Comparison of ENCODE assay signal across 1 cellular context in the genomic region with DNA sequence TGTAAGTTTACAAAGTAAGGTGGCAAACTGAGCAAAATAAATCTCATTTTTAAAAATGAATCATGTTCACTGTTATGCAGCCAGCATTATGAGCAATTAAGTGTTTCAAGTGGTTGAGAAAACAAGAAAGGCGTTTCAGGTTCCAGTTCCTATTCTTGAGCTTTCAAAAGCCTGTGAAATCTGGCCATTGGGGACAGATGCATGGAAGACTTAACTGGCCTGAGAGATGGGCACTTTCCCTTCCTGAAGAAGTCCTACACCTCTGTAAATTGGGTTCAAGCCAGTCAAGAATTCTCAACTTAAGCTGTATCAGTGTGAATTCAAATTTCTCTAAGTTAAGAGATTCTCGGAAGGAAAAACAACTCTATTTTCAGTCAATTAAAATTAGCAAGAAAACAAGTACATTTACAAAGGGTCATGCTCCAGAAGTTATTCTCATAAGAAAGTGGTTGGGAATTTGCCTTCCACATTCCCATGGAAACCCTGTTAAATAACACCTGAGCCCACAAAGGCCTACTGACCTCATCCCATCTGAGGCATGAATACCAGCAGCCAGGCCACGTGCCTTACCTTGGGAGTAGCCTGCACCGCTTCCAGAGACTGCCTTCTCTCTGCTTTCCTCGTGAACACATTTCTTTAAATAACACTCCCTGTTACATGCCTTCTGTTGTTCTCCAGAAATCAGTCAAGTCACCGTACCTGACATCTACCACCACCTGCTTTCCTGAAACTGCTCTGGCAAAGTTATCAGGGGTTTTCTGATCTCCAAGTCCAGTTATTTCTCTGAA.
TF ChIP-seq lines count a peak whose summit lies in the region.

No MANE protein-coding gene starts in this region.

TF ChIP-seq in GM12878, 131 proteins besides CTCF, POLR2A, EP300 and RAD21 (continued from another document and continues in another):
- TF ChIP-seq, protein P1, sequence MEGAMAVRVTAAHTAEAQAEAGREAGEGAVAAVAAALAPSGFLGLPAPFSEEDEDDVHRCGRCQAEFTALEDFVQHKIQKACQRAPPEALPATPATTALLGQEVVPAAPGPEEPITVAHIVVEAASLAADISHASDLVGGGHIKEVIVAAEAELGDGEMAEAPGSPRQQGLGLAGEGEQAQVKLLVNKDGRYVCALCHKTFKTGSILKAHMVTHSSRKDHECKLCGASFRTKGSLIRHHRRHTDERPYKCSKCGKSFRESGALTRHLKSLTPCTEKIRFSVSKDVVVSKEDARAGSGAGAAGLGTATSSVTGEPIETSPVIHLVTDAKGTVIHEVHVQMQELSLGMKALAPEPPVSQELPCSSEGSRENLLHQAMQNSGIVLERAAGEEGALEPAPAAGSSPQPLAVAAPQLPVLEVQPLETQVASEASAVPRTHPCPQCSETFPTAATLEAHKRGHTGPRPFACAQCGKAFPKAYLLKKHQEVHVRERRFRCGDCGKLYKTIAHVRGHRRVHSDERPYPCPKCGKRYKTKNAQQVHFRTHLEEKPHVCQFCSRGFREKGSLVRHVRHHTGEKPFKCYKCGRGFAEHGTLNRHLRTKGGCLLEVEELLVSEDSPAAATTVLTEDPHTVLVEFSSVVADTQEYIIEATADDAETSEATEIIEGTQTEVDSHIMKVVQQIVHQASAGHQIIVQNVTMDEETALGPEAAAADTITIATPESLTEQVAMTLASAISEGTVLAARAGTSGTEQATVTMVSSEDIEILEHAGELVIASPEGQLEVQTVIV (IDR thresholded peaks at IDR 0.05; ENCODE audit: borderline replicate concordance, partially characterized antibody), result no peak
- TF ChIP-seq, protein P2, sequence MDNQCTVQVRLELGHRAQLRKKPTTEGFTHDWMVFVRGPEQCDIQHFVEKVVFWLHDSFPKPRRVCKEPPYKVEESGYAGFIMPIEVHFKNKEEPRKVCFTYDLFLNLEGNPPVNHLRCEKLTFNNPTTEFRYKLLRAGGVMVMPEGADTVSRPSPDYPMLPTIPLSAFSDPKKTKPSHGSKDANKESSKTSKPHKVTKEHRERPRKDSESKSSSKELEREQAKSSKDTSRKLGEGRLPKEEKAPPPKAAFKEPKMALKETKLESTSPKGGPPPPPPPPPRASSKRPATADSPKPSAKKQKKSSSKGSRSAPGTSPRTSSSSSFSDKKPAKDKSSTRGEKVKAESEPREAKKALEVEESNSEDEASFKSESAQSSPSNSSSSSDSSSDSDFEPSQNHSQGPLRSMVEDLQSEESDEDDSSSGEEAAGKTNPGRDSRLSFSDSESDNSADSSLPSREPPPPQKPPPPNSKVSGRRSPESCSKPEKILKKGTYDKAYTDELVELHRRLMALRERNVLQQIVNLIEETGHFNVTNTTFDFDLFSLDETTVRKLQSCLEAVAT (IDR thresholded peaks at IDR 0.05), result 0 out of 2 replicates have a peak, but pooled peaks have one; percentile 69
- TF ChIP-seq POU2F2 (IDR thresholded peaks at IDR 0.05; ENCODE audit: borderline replicate concordance, low read depth, low read length) (peak; percentile 59; the same call in 1 of the 3 replicates), BHLHE40 (IDR thresholded peaks at IDR 0.05; ENCODE audit: borderline replicate concordance in 1 of 2, low read depth in 2 of 2, low read length in 1 of 2) (peak; percentile 79 to 85), CREB1 (IDR thresholded peaks at IDR 0.05; ENCODE audit: low read depth) (no peak), SRF (IDR thresholded peaks at IDR 0.05; ENCODE audit: low read depth in 2 of 2, low read length in 2 of 2) (no peak), WRNIP1 (IDR thresholded peaks at IDR 0.05; ENCODE audit: borderline replicate concordance, low read depth, low read length) (no peak), NBN (IDR thresholded peaks at IDR 0.05) (no peak), ZNF384 (IDR thresholded peaks at IDR 0.05; ENCODE audit: borderline replicate concordance, low read depth, low read length) (no peak), FOXK2 (IDR thresholded peaks at IDR 0.05) (no peak), HDAC6 (IDR thresholded peaks at IDR 0.05; ENCODE audit: unreplicated experiment) (no peak), POLR2AphosphoS5 (IDR thresholded peaks at IDR 0.05; ENCODE audit: low read length) (peak; percentile 83), CHD2 (IDR thresholded peaks at IDR 0.05; ENCODE audit: borderline replicate concordance, low read depth, low read length) (no peak), JUNB (IDR thresholded peaks at IDR 0.05) (peak; percentile 72), ESRRA (IDR thresholded peaks at IDR 0.05; ENCODE audit: low read length) (peak; percentile 64; the same call in 1 of the 2 replicates), CHD4 (IDR thresholded peaks at IDR 0.05) (no peak), JUND (IDR thresholded peaks at IDR 0.05; ENCODE audit: low read depth, low read length) (no peak), CBX3 (IDR thresholded peaks at IDR 0.05; ENCODE audit: borderline replicate concordance, low read depth) (no peak), NRF1 (conservative IDR thresholded peaks at IDR 0.05; ENCODE audit: low read depth, low read length) (no peak), EZH2 (IDR thresholded peaks at IDR 0.05; ENCODE audit: borderline replicate concordance, control insufficient read depth, low read depth, low read length) (no peak), ASH2L (IDR thresholded peaks at IDR 0.05; ENCODE audit: borderline replicate concordance, low read depth) (no peak)
- TF ChIP-seq, protein P3, sequence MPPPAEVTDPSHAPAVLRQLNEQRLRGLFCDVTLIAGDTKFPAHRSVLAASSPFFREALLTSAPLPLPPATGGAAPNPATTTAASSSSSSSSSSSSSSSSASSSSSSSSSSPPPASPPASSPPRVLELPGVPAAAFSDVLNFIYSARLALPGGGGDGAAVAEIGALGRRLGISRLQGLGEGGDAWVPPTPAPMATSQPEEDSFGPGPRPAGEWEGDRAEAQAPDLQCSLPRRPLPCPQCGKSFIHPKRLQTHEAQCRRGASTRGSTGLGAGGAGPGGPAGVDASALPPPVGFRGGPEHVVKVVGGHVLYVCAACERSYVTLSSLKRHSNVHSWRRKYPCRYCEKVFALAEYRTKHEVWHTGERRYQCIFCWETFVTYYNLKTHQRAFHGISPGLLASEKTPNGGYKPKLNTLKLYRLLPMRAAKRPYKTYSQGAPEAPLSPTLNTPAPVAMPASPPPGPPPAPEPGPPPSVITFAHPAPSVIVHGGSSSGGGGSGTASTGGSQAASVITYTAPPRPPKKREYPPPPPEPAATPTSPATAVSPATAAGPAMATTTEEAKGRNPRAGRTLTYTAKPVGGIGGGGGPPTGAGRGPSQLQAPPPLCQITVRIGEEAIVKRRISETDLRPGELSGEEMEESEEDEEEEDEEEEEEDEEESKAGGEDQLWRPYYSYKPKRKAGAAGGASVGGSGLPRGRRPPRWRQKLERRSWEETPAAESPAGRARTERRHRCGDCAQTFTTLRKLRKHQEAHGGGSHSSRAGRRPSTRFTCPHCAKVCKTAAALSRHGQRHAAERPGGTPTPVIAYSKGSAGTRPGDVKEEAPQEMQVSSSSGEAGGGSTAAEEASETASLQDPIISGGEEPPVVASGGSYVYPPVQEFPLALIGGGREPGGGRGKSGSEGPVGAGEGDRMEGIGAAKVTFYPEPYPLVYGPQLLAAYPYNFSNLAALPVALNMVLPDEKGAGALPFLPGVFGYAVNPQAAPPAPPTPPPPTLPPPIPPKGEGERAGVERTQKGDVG (CRISPR knock-in tag; IDR thresholded peaks at IDR 0.05), result no peak
- TF ChIP-seq, protein P4, sequence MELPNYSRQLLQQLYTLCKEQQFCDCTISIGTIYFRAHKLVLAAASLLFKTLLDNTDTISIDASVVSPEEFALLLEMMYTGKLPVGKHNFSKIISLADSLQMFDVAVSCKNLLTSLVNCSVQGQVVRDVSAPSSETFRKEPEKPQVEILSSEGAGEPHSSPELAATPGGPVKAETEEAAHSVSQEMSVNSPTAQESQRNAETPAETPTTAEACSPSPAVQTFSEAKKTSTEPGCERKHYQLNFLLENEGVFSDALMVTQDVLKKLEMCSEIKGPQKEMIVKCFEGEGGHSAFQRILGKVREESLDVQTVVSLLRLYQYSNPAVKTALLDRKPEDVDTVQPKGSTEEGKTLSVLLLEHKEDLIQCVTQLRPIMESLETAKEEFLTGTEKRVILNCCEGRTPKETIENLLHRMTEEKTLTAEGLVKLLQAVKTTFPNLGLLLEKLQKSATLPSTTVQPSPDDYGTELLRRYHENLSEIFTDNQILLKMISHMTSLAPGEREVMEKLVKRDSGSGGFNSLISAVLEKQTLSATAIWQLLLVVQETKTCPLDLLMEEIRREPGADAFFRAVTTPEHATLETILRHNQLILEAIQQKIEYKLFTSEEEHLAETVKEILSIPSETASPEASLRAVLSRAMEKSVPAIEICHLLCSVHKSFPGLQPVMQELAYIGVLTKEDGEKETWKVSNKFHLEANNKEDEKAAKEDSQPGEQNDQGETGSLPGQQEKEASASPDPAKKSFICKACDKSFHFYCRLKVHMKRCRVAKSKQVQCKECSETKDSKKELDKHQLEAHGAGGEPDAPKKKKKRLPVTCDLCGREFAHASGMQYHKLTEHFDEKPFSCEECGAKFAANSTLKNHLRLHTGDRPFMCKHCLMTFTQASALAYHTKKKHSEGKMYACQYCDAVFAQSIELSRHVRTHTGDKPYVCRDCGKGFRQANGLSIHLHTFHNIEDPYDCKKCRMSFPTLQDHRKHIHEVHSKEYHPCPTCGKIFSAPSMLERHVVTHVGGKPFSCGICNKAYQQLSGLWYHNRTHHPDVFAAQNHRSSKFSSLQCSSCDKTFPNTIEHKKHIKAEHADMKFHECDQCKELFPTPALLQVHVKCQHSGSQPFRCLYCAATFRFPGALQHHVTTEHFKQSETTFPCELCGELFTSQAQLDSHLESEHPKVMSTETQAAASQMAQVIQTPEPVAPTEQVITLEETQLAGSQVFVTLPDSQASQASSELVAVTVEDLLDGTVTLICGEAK (IDR thresholded peaks at IDR 0.05; ENCODE audit: borderline replicate concordance), result no peak; the same call in 1 of the 2 replicates
- TF ChIP-seq, protein P5, sequence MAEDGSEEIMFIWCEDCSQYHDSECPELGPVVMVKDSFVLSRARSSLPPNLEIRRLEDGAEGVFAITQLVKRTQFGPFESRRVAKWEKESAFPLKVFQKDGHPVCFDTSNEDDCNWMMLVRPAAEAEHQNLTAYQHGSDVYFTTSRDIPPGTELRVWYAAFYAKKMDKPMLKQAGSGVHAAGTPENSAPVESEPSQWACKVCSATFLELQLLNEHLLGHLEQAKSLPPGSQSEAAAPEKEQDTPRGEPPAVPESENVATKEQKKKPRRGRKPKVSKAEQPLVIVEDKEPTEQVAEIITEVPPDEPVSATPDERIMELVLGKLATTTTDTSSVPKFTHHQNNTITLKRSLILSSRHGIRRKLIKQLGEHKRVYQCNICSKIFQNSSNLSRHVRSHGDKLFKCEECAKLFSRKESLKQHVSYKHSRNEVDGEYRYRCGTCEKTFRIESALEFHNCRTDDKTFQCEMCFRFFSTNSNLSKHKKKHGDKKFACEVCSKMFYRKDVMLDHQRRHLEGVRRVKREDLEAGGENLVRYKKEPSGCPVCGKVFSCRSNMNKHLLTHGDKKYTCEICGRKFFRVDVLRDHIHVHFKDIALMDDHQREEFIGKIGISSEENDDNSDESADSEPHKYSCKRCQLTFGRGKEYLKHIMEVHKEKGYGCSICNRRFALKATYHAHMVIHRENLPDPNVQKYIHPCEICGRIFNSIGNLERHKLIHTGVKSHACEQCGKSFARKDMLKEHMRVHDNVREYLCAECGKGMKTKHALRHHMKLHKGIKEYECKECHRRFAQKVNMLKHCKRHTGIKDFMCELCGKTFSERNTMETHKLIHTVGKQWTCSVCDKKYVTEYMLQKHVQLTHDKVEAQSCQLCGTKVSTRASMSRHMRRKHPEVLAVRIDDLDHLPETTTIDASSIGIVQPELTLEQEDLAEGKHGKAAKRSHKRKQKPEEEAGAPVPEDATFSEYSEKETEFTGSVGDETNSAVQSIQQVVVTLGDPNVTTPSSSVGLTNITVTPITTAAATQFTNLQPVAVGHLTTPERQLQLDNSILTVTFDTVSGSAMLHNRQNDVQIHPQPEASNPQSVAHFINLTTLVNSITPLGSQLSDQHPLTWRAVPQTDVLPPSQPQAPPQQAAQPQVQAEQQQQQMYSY (CRISPR knock-in tag; IDR thresholded peaks at IDR 0.05), result no peak
- TF ChIP-seq, protein P6, sequence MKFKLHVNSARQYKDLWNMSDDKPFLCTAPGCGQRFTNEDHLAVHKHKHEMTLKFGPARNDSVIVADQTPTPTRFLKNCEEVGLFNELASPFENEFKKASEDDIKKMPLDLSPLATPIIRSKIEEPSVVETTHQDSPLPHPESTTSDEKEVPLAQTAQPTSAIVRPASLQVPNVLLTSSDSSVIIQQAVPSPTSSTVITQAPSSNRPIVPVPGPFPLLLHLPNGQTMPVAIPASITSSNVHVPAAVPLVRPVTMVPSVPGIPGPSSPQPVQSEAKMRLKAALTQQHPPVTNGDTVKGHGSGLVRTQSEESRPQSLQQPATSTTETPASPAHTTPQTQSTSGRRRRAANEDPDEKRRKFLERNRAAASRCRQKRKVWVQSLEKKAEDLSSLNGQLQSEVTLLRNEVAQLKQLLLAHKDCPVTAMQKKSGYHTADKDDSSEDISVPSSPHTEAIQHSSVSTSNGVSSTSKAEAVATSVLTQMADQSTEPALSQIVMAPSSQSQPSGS (IDR thresholded peaks at IDR 0.05; ENCODE audit: low read length), result peak; percentile 75
- TF ChIP-seq, protein P7, sequence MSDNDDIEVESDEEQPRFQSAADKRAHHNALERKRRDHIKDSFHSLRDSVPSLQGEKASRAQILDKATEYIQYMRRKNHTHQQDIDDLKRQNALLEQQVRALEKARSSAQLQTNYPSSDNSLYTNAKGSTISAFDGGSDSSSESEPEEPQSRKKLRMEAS (IDR thresholded peaks at IDR 0.05; ENCODE audit: low read depth, low read length), result no peak; the same call in 1 of the 2 replicates
- TF ChIP-seq, protein P8, sequence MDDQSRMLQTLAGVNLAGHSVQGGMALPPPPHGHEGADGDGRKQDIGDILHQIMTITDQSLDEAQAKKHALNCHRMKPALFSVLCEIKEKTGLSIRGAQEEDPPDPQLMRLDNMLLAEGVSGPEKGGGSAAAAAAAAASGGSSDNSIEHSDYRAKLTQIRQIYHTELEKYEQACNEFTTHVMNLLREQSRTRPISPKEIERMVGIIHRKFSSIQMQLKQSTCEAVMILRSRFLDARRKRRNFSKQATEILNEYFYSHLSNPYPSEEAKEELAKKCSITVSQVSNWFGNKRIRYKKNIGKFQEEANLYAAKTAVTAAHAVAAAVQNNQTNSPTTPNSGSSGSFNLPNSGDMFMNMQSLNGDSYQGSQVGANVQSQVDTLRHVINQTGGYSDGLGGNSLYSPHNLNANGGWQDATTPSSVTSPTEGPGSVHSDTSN (IDR thresholded peaks at IDR 0.05; ENCODE audit: insufficient replicate concordance, low read depth, low read length), result no peak
